Comparison of ENCODE assay signal across 17 cellular contexts in genomic region chr12:131356485-131356884, GRCh38.
DNase-seq lines count a peak whose midpoint lies in the region; ATAC-seq, FAIRE-seq and TF ChIP-seq lines count a peak whose summit lies in the region.
"Had no signal": no experiment of that assay in that cellular context is flagged by ENCODE, and none has a peak within 500 bp of the region (broad histone marks: within the 10 kb centered on the region; RNA-seq: fewer than 3 reads in every experiment).

No MANE protein-coding gene starts in this region.

- peaks cover 5% of the 10 kb centered on the region for H3K9me3 Mint-ChIP-seq in endodermal cell
- H3K9me3 Mint-ChIP-seq in neural progenitor cell: peaks cover 3% of the 10 kb centered on the region

- H3K4me3 Mint-ChIP-seq in T-helper 17 cell: no peak overlapping the region
- H3K4me3 Mint-ChIP-seq in endodermal cell: no peak overlapping the region
- peak overlapping the region; percentile 41 for H3K4me3 Mint-ChIP-seq in neural progenitor cell
- H3K4me3 Mint-ChIP-seq: CD4-positive, alpha-beta memory T cell had no signal

- H3K9me3 ChIP-seq in T-helper 17 cell (ENCODE audit: control insufficient read depth, low read length, poor library complexity, severe bottlenecking): no peaks in the 10 kb centered on the region
- H3K9me3 ChIP-seq in endodermal cell (ENCODE audit: control insufficient read depth, low read length): peaks cover 7% of the 10 kb centered on the region
- no peaks in the 10 kb centered on the region for H3K9me3 ChIP-seq in neural progenitor cell (ENCODE audit: low read depth)
- H3K9me3 ChIP-seq: BE2C, HAP-1 had no signal

- no peak for FAIRE-seq in GM19239 (lab: Jason Lieb, UNC)
- FAIRE-seq: A549, GM12878, H1, HepG2, HTR-8/SVneo had no signal

- H3K27me3 ChIP-seq in endodermal cell (ENCODE audit: control insufficient read depth, insufficient read depth, low read length, poor library complexity, severe bottlenecking) (peaks cover 49% of the 10 kb centered on the region), neural progenitor cell (no peaks in the 10 kb centered on the region)
- H3K27me3 ChIP-seq: BE2C had no signal

- H3K27ac ChIP-seq in endodermal cell (ENCODE audit: low read depth, low read length) (no peak overlapping the region), neural progenitor cell (no peak overlapping the region)
- H3K27ac ChIP-seq: A549, C4-2B had no signal

- peaks cover 4% of the 10 kb centered on the region for H3K4me1 ChIP-seq in endodermal cell (ENCODE audit: control insufficient read depth, insufficient read depth, low read length)
- H3K4me1 ChIP-seq in neural progenitor cell: no peaks in the 10 kb centered on the region
- H3K4me1 ChIP-seq: A549, BE2C, HAP-1 had no signal

- H3K4me1 Mint-ChIP-seq in T-helper 17 cell (no peaks in the 10 kb centered on the region), endodermal cell (peaks cover 17% of the 10 kb centered on the region), neural progenitor cell (peaks cover 45% of the 10 kb centered on the region)

- H3K4me3 ChIP-seq in endodermal cell (ENCODE audit: low read length): no peak overlapping the region
- H3K4me3 ChIP-seq in neural progenitor cell: no peak overlapping the region
- H3K4me3 ChIP-seq: A549, GM12878, HAP-1 had no signal

- no peaks in the 10 kb centered on the region for H3K36me3 ChIP-seq in endodermal cell (ENCODE audit: control insufficient read depth, insufficient read depth, low read length)
- H3K36me3 ChIP-seq in neural progenitor cell: no peaks in the 10 kb centered on the region
- H3K36me3 ChIP-seq: BE2C, HAP-1 had no signal

- WGBS in endodermal cell (ENCODE audit: insufficient coverage in 1 of 2, insufficient read length in 1 of 2), 2 experiments: 80 to 91% methylated on average over 9 to 12 of the region's 12 CpGs

- H3K9ac ChIP-seq in endodermal cell (ENCODE audit: extremely low read depth, low read length, poor library complexity, severe bottlenecking) (no peak overlapping the region), neural progenitor cell (no peak overlapping the region)

- no peak overlapping the region for H2AFZ ChIP-seq in neural progenitor cell (replicated peaks)

- no peaks in the 10 kb centered on the region for H4K20me1 ChIP-seq in neural progenitor cell (ENCODE audit: low read depth)

- no peaks in the 10 kb centered on the region for H3K79me2 ChIP-seq in neural progenitor cell (ENCODE audit: low read depth)

- H3K36me3 Mint-ChIP-seq in T-helper 17 cell (ENCODE audit: low read depth) (peaks cover 5% of the 10 kb centered on the region), endodermal cell (ENCODE audit: low read depth) (no peaks in the 10 kb centered on the region), neural progenitor cell (no peaks in the 10 kb centered on the region)
- H3K36me3 Mint-ChIP-seq: CD4-positive, alpha-beta memory T cell had no signal

- H3K27ac Mint-ChIP-seq in T-helper 17 cell (peak overlapping the region; percentile 83), endodermal cell (no peak overlapping the region), neural progenitor cell (peak overlapping the region; percentile 91)
- H3K27ac Mint-ChIP-seq: CD4-positive, alpha-beta memory T cell had no signal

- intact Hi-C loops in left ventricle myocardium superior (cut with micrococcal nuclease): no loop called here

- H3F3A ChIP-seq in neural progenitor cell (ENCODE audit: low read depth): no peaks in the 10 kb centered on the region

- no peak for DNase-seq in T-helper 17 cell
- DNase-seq in endodermal cell: peak; percentile 36
- no peak for DNase-seq in neural progenitor cell (ENCODE audit: low spot score)
- DNase-seq in left ventricle myocardium superior: no peak
- DNase-seq in GM19239 (ENCODE audit: insufficient read length, low spot score): no peak
- no peak for DNase-seq in activated gamma-delta T cell (lab: John Stamatoyannopoulos, UW)
- no peak for DNase-seq in dedifferentiated amniotic fluid mesenchymal stem cell (ENCODE audit: extremely low spot score)
- DNase-seq: BE2C; CD4-positive, alpha-beta memory T cell; DMS79 had no signal

- H3K27me3 Mint-ChIP-seq in T-helper 17 cell: peaks cover 56% of the 10 kb centered on the region
- H3K27me3 Mint-ChIP-seq in endodermal cell (ENCODE audit: insufficient read depth): peaks cover 67% of the 10 kb centered on the region
- peaks cover 13% of the 10 kb centered on the region for H3K27me3 Mint-ChIP-seq in neural progenitor cell (ENCODE audit: insufficient read depth, low read depth)

- no peak overlapping the region for H3K4me2 ChIP-seq in neural progenitor cell
- H3K4me2 ChIP-seq: A549 had no signal

- ATAC-seq in T-helper 17 cell (no peak), left ventricle myocardium superior (no peak)
- ATAC-seq: A549, GM12878, HepG2 had no signal

- TF ChIP-seq CTCF in endodermal cell (conservative IDR thresholded peaks at IDR 0.05) (no peak), neural progenitor cell (IDR thresholded peaks at IDR 0.05) (no peak)
